ENCODE assay signal across 14 cellular contexts in genomic region chr1:20494609-20495311, GRCh38. TPM values are rescaled to one million over a fixed set of nuclear protein-coding genes. Genes with fewer than 3 reads are reported as not detected.
A peak's percentile ranks its signal among the peaks of the same experiment; 100 is the strongest.
DNase-seq lines count a peak whose midpoint lies in the region; ATAC-seq, FAIRE-seq and TF ChIP-seq lines count a peak whose summit lies in the region.
"Had no signal": no experiment of that assay in that cellular context is flagged by ENCODE, and none has a peak within 500 bp of the region (broad histone marks: within the 10 kb centered on the region; RNA-seq: fewer than 3 reads in every experiment).

No MANE protein-coding gene starts in this region.

- H3K9me3 ChIP-seq in PC-3 (ENCODE audit: low read length) (no peaks in the 10 kb centered on the region), endothelial cell of umbilical vein (replicated peaks; ENCODE audit: control insufficient read depth, insufficient read depth, low read length) (no peaks in the 10 kb centered on the region)
- H3K9me3 ChIP-seq: sigmoid colon had no signal

- TF ChIP-seq CTCF in PC-3 (conservative IDR thresholded peaks at IDR 0.05; ENCODE audit: low read depth, low read length) (no peak), endothelial cell of umbilical vein (IDR thresholded peaks at IDR 0.05; ENCODE audit: extremely low read depth in 1 of 2, insufficient read depth in 1 of 2, low read depth in 1 of 2, low read length in 2 of 2) (no peak)

- H3K9me1 ChIP-seq in endothelial cell of umbilical vein (replicated peaks; ENCODE audit: control insufficient read depth, extremely low read depth, insufficient read depth, low read length), result no peaks in the 10 kb centered on the region

- H3K4me2 ChIP-seq in PC-3 (ENCODE audit: low read length) (peak overlapping the region; percentile 57), endothelial cell of umbilical vein (ENCODE audit: insufficient read depth, low read length) (peak overlapping the region; percentile 57)

- DNase-seq in EH (ENCODE audit: low read depth), result peak; percentile 92
- DNase-seq in PC-3, result peak; percentile 87
- DNase-seq in endothelial cell of umbilical vein (ENCODE audit: low read depth, low spot score), result peak; percentile 87
- DNase-seq in non-pigmented ciliary epithelial cell (ENCODE audit: low read depth), result peak; percentile 83
- no peak for DNase-seq in HT-29 (ENCODE audit: low spot score)
- no peak for DNase-seq in stimulated activated CD4-positive, alpha-beta T cell treated with anti-CD3 and anti-CD28 coated beads, Interleukin-12 subunit alpha, Interleukin-12 subunit beta, amount 100 ng/mL, for 4 hours
- DNase-seq in activated CD4-positive, alpha-beta T cell treated with anti-CD3 and anti-CD28 coated beads for 4 hours, result no peak
- DNase-seq: activated CD4-positive, alpha-beta memory T cell treated with anti-CD3 and anti-CD28 coated beads for 36 hours; central memory CD4-positive, alpha-beta T cell; GDM1; RPMI8226; sigmoid colon had no signal

- H4K20me1 ChIP-seq in PC-3 (ENCODE audit: low read length) (no peaks in the 10 kb centered on the region), endothelial cell of umbilical vein (replicated peaks; ENCODE audit: control insufficient read depth, extremely low read depth, insufficient read depth, low read length) (no peaks in the 10 kb centered on the region)

- peaks cover 12% of the 10 kb centered on the region for H3F3A ChIP-seq in PC-3 (ENCODE audit: low read length, unreplicated experiment)

- H3K9me2 ChIP-seq in PC-3 (replicated peaks; ENCODE audit: low read length), result no peaks in the 10 kb centered on the region

- H2AFZ ChIP-seq in PC-3 (ENCODE audit: low read length) (peak overlapping the region; percentile 36; the same call in 1 of the 2 replicates), endothelial cell of umbilical vein (ENCODE audit: low read depth, low read length) (no peak overlapping the region)

- BruUV-seq in PC-3 (replicated peaks; lab: Mats Ljungman, UMichigan) (no TSS peak), endothelial cell of umbilical vein (replicated peaks; lab: Mats Ljungman, UMichigan) (TSS peak; percentile 72)

- TF ChIP-seq POLR2A in endothelial cell of umbilical vein (IDR thresholded peaks at IDR 0.05; ENCODE audit: low read depth, low read length), result no peak

- POLR2A ChIA-PET in PC-3 (lab: Charles Lee; ENCODE audit: unreplicated experiment), result interaction anchor here (0.5 to 0.6 kb wide), 3 partner anchors 9 to 215 kb away, joined by 3 read pairs; partner anchors contain the start of gene CAMK2N1
- POLR2A ChIA-PET in endothelial cell of umbilical vein (lab: Charles Lee), result interaction anchor here (1.1 to 1.6 kb wide), 3 partner anchors 9 to 12 kb away, joined by 3 to 4 read pairs (median 4); partner anchors contain the start of gene CAMK2N1

- no peak overlapping the region for H3K4me3 ChIP-seq in PC-3 (ENCODE audit: low read length)
- no peak overlapping the region for H3K4me3 ChIP-seq in endothelial cell of umbilical vein (replicated peaks in 1 of 3; ENCODE audit: insufficient read depth in 1 of 3, low read depth in 1 of 3, low read length in 3 of 3)
- H3K4me3 ChIP-seq: sigmoid colon had no signal

- H3K79me2 ChIP-seq in PC-3 (ENCODE audit: low read length) (no peaks in the 10 kb centered on the region), endothelial cell of umbilical vein (ENCODE audit: control insufficient read depth, insufficient read depth, low read length) (no peaks in the 10 kb centered on the region)

- ATAC-seq in PC-3, result peak; percentile 35
- ATAC-seq in GM18498 (IDR thresholded peaks at IDR 0.05; ENCODE audit: unreplicated experiment), result no peak
- ATAC-seq: stimulated activated effector memory CD8-positive, alpha-beta T cell treated with anti-CD3 and anti-CD28 coated beads, Interleukin-12 subunit alpha, Interleukin-12 subunit beta, amount 100 ng/mL, for 72 hours had no signal

- H3K4me1 ChIP-seq in PC-3 (ENCODE audit: insufficient read depth, low read length), result peaks cover 47% of the 10 kb centered on the region
- peaks cover 23% of the 10 kb centered on the region for H3K4me1 ChIP-seq in endothelial cell of umbilical vein (ENCODE audit: control insufficient read depth, extremely low read depth, insufficient read depth, low read length)

- intact Hi-C loops in PC-3 (cut with micrococcal nuclease) (loop anchor here (1.0 to 10.0 kb wide), 4 partner anchors 282 to 580 kb away; no protein-coding TSS in a partner anchor), endothelial cell of umbilical vein (cut with micrococcal nuclease) (loop anchor here (1.0 to 10.0 kb wide), 6 partner anchors 8 to 729 kb away; partner anchors contain the start of genes CAMK2N1, MUL1 and OTUD3)

- H3K9ac ChIP-seq in PC-3 (ENCODE audit: low read length), result peak overlapping the region; percentile 76
- H3K9ac ChIP-seq in endothelial cell of umbilical vein (replicated peaks; ENCODE audit: extremely low read depth, insufficient read depth, low read length), result peak overlapping the region; percentile 64

- CTCF ChIA-PET in PC-3 (lab: Charles Lee) (interaction anchor here (0.6 to 1.9 kb wide), 9 partner anchors 14 to 578 kb away, joined by 3 to 23 read pairs (median 4); no protein-coding TSS in a partner anchor), endothelial cell of umbilical vein (lab: Charles Lee) (interaction anchor here (0.6 to 6.7 kb wide), 28 partner anchors 11 to 613 kb away, joined by 3 to 81 read pairs (median 6); partner anchors contain the start of genes CAMK2N1, MUL1 and OTUD3)

- dilution Hi-C loops in endothelial cell of umbilical vein (cut with MboI; ENCODE audit: extremely low pct_ligation_motif_present, low sequenced_read_pairs), result no loop called here

- H3K27me3 ChIP-seq in PC-3 (ENCODE audit: low read length) (no peaks in the 10 kb centered on the region), endothelial cell of umbilical vein (ENCODE audit: control insufficient read depth in 2 of 2, insufficient read depth in 2 of 2, low read length in 2 of 2) (no peaks in the 10 kb centered on the region)
- H3K27me3 ChIP-seq: sigmoid colon had no signal

- FAIRE-seq in endothelial cell of umbilical vein (lab: Jason Lieb, UNC), result no peak

- peak overlapping the region; percentile 98 for H3K27ac ChIP-seq in PC-3 (ENCODE audit: low read length)
- peak overlapping the region; percentile 90 for H3K27ac ChIP-seq in endothelial cell of umbilical vein (ENCODE audit: insufficient read depth, low read depth, low read length)
- H3K27ac ChIP-seq: sigmoid colon had no signal

- peaks cover 8% of the 10 kb centered on the region; the same call in 1 of the 2 replicates for H3K36me3 ChIP-seq in PC-3 (ENCODE audit: low read depth, low read length)
- H3K36me3 ChIP-seq in endothelial cell of umbilical vein (ENCODE audit: control insufficient read depth in 2 of 2, extremely low read depth in 1 of 2, insufficient read depth in 2 of 2, low read length in 2 of 2), result peaks cover 0 to 8% of the 10 kb centered on the region in 2 experiments

TF ChIP-seq in endothelial cell of umbilical vein, 7 proteins besides CTCF, POLR2A, EP300 and RAD21 (continues in another document):
- TF ChIP-seq FOS (IDR thresholded peaks at IDR 0.05; ENCODE audit: borderline replicate concordance, insufficient read depth, low read length), result peak; percentile 66
- peak; percentile 76 for TF ChIP-seq GATA2 (IDR thresholded peaks at IDR 0.05; ENCODE audit: insufficient read depth, insufficient read length, low read depth, low read length)
- TF ChIP-seq EZH2 (IDR thresholded peaks at IDR 0.05; ENCODE audit: borderline replicate concordance, low read depth, low read length, severe bottlenecking), result no peak
- TF ChIP-seq MAX (IDR thresholded peaks at IDR 0.05; ENCODE audit: insufficient read depth, insufficient read length), result no peak
- TF ChIP-seq POLR2AphosphoS5 (IDR thresholded peaks at IDR 0.05; ENCODE audit: insufficient read depth, low read depth, low read length), result peak; percentile 31
- no peak for TF ChIP-seq MYC (IDR thresholded peaks at IDR 0.05; ENCODE audit: low read depth, low read length)

RNA-seq across cellular contexts. Expression of gene CAMK2N1, which starts 8.8 kb away (rescaled TPM):
- total RNA-seq in PC-3 (2014; rRNA removed), result 51.2 and 56.9 TPM in 2 replicates
- 11.9 and 18.3 TPM in 2 replicates for total RNA-seq in endothelial cell of umbilical vein
- polyA plus RNA-seq in endothelial cell of umbilical vein, result 3.1 and 3.3 TPM in 2 replicates
- polyA plus RNA-seq in endothelial cell of umbilical vein (2011; cell fraction: cytosol; rRNA removed), result 5.3 and 6.6 TPM in 2 replicates
- polyA plus RNA-seq in endothelial cell of umbilical vein (2011; cell fraction: nucleus; rRNA removed), result 2.0 and 2.1 TPM in 2 replicates
- polyA plus RNA-seq in endothelial cell of umbilical vein (2012), result 5.9 and 7.7 TPM in 2 replicates
- polyA minus RNA-seq in endothelial cell of umbilical vein, result 2.4 and 4.4 TPM in 2 replicates
- polyA minus RNA-seq in endothelial cell of umbilical vein (2011; cell fraction: cytosol; rRNA and poly(A)+ RNA removed), result not detected
- polyA minus RNA-seq in endothelial cell of umbilical vein (2011; cell fraction: nucleus; rRNA and poly(A)+ RNA removed), result 1.8 and 2.1 TPM in 2 replicates
- 13.9 and 17.0 TPM in 2 replicates for total RNA-seq in HT-29 (2014; rRNA removed; shearing (Covaris generic))

RNA-seq across cellular contexts. Expression of gene MUL1, which starts 13.2 kb away (rescaled TPM):
- total RNA-seq in PC-3 (2014; rRNA removed) (28.9 and 29.5 TPM in 2 replicates), endothelial cell of umbilical vein (23.9 and 28.3 TPM in 2 replicates)
- polyA plus RNA-seq in endothelial cell of umbilical vein, result 29.5 and 31.8 TPM in 2 replicates
- 26.0 and 26.1 TPM in 2 replicates for polyA plus RNA-seq in endothelial cell of umbilical vein (2011; cell fraction: cytosol; rRNA removed)
- 14.5 TPM in 2 replicates for polyA plus RNA-seq in endothelial cell of umbilical vein (2011; cell fraction: nucleus; rRNA removed)
- 19.8 and 20.7 TPM in 2 replicates for polyA plus RNA-seq in endothelial cell of umbilical vein (2012)
- polyA minus RNA-seq in endothelial cell of umbilical vein, result 33.6 and 36.8 TPM in 2 replicates
- polyA minus RNA-seq in endothelial cell of umbilical vein (2011; cell fraction: cytosol; rRNA and poly(A)+ RNA removed), result 17.4 TPM
- 9.6 and 11.0 TPM in 2 replicates for polyA minus RNA-seq in endothelial cell of umbilical vein (2011; cell fraction: nucleus; rRNA and poly(A)+ RNA removed)
- 17.3 and 19.1 TPM in 2 replicates for total RNA-seq in HT-29 (2014; rRNA removed; shearing (Covaris generic))

RNA-seq across cellular contexts. Expression of gene FAM43B, which starts 57.6 kb away (rescaled TPM):
- total RNA-seq in PC-3 (2014; rRNA removed) (0.11 TPM in 1 of 2 replicates, not detected in the other), endothelial cell of umbilical vein (not detected in 2 replicates)
- not detected in 2 replicates for polyA plus RNA-seq in endothelial cell of umbilical vein
- polyA plus RNA-seq in endothelial cell of umbilical vein (2011; cell fraction: cytosol; rRNA removed), result not detected in 2 replicates
- not detected in 2 replicates for polyA plus RNA-seq in endothelial cell of umbilical vein (2011; cell fraction: nucleus; rRNA removed)
- polyA plus RNA-seq in endothelial cell of umbilical vein (2012), result not detected in 2 replicates
- not detected in 2 replicates for polyA minus RNA-seq in endothelial cell of umbilical vein
- not detected for polyA minus RNA-seq in endothelial cell of umbilical vein (2011; cell fraction: cytosol; rRNA and poly(A)+ RNA removed)
- polyA minus RNA-seq in endothelial cell of umbilical vein (2011; cell fraction: nucleus; rRNA and poly(A)+ RNA removed), result not detected in 2 replicates
- not detected in 2 replicates for total RNA-seq in HT-29 (2014; rRNA removed; shearing (Covaris generic))
- total RNA-seq: activated CD4-positive, alpha-beta memory T cell treated with anti-CD3 and anti-CD28 coated beads for 36 hours had no signal

Comparison
In these comparisons a context has a peak if more than half of its experiments do, and no peak if none do; other contexts are left out.
1. DNase-seq: peak in EH (single experiment), PC-3 (single experiment), endothelial cell of umbilical vein (single experiment) and non-pigmented ciliary epithelial cell (single experiment); none in HT-29 (single experiment), stimulated activated CD4-positive, alpha-beta T cell treated with anti-CD3 and anti-CD28 coated beads, Interleukin-12 subunit alpha, Interleukin-12 subunit beta, amount 100 ng/mL, for 4 hours (single experiment) and activated CD4-positive, alpha-beta T cell treated with anti-CD3 and anti-CD28 coated beads for 4 hours (0 of 2).